26 cellular contexts compared by ENCODE assay signal in genomic region chr1:223221686-223222085, GRCh38.
DNase-seq lines count a peak whose midpoint lies in the region; ATAC-seq and TF ChIP-seq lines count a peak whose summit lies in the region.
"Had no signal": no experiment of that assay in that cellular context is flagged by ENCODE, and none has a peak within 500 bp of the region (broad histone marks: within the 10 kb centered on the region; RNA-seq: fewer than 3 reads in every experiment).

No MANE protein-coding gene starts in this region.

- TF ChIP-seq CTCF in endodermal cell (conservative IDR thresholded peaks at IDR 0.05), result no peak

- H3K4me1 Mint-ChIP-seq in endodermal cell, result peaks cover 2% of the 10 kb centered on the region

- H3K27me3 ChIP-seq in endodermal cell (ENCODE audit: control insufficient read depth, insufficient read depth, low read length, poor library complexity, severe bottlenecking), result no peaks in the 10 kb centered on the region
- H3K27me3 ChIP-seq: BLaER1 treated with 17β-estradiol and CSF1 and Interleukin-3, amounts not matched to agents 10 nM and 100 nM; SJSA1 had no signal

- no peak for ATAC-seq in left ventricle myocardium superior
- ATAC-seq: A549, K562 had no signal

- H3K27ac Mint-ChIP-seq in endodermal cell, result no peak overlapping the region
- H3K27ac Mint-ChIP-seq: CD4-positive, alpha-beta T cell had no signal

- H3K27me3 Mint-ChIP-seq in endodermal cell (ENCODE audit: insufficient read depth), result peaks cover 38% of the 10 kb centered on the region
- H3K27me3 Mint-ChIP-seq: CD4-positive, alpha-beta T cell had no signal

- H3K36me3 Mint-ChIP-seq in endodermal cell (ENCODE audit: low read depth), result no peaks in the 10 kb centered on the region

- H3K4me3 ChIP-seq in endodermal cell (ENCODE audit: low read length), result no peak overlapping the region
- H3K4me3 ChIP-seq: A549; BLaER1 treated with 17β-estradiol and CSF1 and Interleukin-3, amounts not matched to agents 10 nM and 100 nM; GM12878; K562; PC-9; SJSA1 had no signal

- H3K9me3 Mint-ChIP-seq in endodermal cell, result peaks cover 30% of the 10 kb centered on the region

- no peaks in the 10 kb centered on the region for H3K36me3 ChIP-seq in endodermal cell (ENCODE audit: control insufficient read depth, insufficient read depth, low read length)
- H3K36me3 ChIP-seq: SJSA1 had no signal

- intact Hi-C loops in cardiac septum (cut with DNase I) (no loop called here), left ventricle myocardium superior (cut with micrococcal nuclease) (no loop called here), posterior vena cava (cut with DNase I) (no loop called here)

- no peaks in the 10 kb centered on the region for H3K4me1 ChIP-seq in endodermal cell (ENCODE audit: control insufficient read depth, insufficient read depth, low read length)
- H3K4me1 ChIP-seq: A549; BLaER1 treated with 17β-estradiol and CSF1 and Interleukin-3, amounts not matched to agents 10 nM and 100 nM; SJSA1 had no signal

- no peak overlapping the region for H3K4me3 Mint-ChIP-seq in endodermal cell
- H3K4me3 Mint-ChIP-seq: CD4-positive, alpha-beta T cell had no signal

- WGBS in endodermal cell (ENCODE audit: insufficient coverage in 1 of 2, insufficient read length in 1 of 2), 2 experiments, result 91 to 95% methylated on average over 6 to 8 of the region's 8 CpGs

- H3K27ac ChIP-seq in endodermal cell (ENCODE audit: low read depth, low read length), result no peak overlapping the region
- H3K27ac ChIP-seq: A549; BLaER1 treated with 17β-estradiol and CSF1 and Interleukin-3, amounts not matched to agents 10 nM and 100 nM; PC-9; SJSA1 had no signal

- no peak overlapping the region for H3K9ac ChIP-seq in endodermal cell (ENCODE audit: extremely low read depth, low read length, poor library complexity, severe bottlenecking)
- H3K9ac ChIP-seq: BLaER1 treated with 17β-estradiol and CSF1 and Interleukin-3, amounts not matched to agents 10 nM and 100 nM had no signal

- peak; percentile 27 for DNase-seq in cardiac septum (ENCODE audit: low spot score)
- no peak for DNase-seq in left ventricle myocardium superior
- DNase-seq in endodermal cell, result peak; percentile 7
- peak; percentile 37 for DNase-seq in posterior vena cava (ENCODE audit: low spot score)
- DNase-seq in NOMO-1 treated with DMSO at 0.1 percent for 48 hours (lab: John Stamatoyannopoulos, UW; ENCODE audit: unreplicated experiment), result no peak
- DNase-seq in UCSD-AML1 (lab: John Stamatoyannopoulos, UW; ENCODE audit: unreplicated experiment), result no peak
- no peak for DNase-seq in DMS 273 treated with DMSO at 0.1 percent for 48 hours (lab: John Stamatoyannopoulos, UW)
- DNase-seq: AML-193; CD4-positive, alpha-beta T cell; GDM1; GOT3; HCEC 1CT; NCI-H1417; NCI-H1694; NCI-H2029 treated with DMSO at 0.1 percent for 48 hours; NCI-H446 treated with DMSO at 0.1 percent for 48 hours; NCI-H526; NCI-H82; NK-92 treated with Interleukin-12 subunit alpha and Interleukin-12 subunit beta, amount 100 ng/mL, for 24 hours; PC-9; Right ventricle myocardium superior had no signal

- peaks cover 33% of the 10 kb centered on the region for H3K9me3 ChIP-seq in endodermal cell (ENCODE audit: control insufficient read depth, low read length)
- H3K9me3 ChIP-seq: A549, SJSA1 had no signal

Comparison
In these comparisons a context has a peak if more than half of its experiments do, and no peak if none do; other contexts are left out.
1. DNase-seq: peak in cardiac septum (single experiment), endodermal cell (single experiment) and posterior vena cava (single experiment); none in left ventricle myocardium superior (single experiment), NOMO-1 treated with DMSO at 0.1 percent for 48 hours (single experiment), UCSD-AML1 (single experiment) and DMS 273 treated with DMSO at 0.1 percent for 48 hours (single experiment).